ENCODE assay signal across 8 cellular contexts in genomic region chr2:161238559-161239415, GRCh38.
DNase-seq lines count a peak whose midpoint lies in the region; ATAC-seq and TF ChIP-seq lines count a peak whose summit lies in the region.

No MANE protein-coding gene starts in this region.

- in situ Hi-C loops in brain microvascular endothelial cell (cut with HindIII; ENCODE audit: low pct_ligation_motif_present, low sequenced_read_pairs) = no loop called here

- H3K36me3 ChIP-seq in brain microvascular endothelial cell (replicated peaks) (no peaks in the 10 kb centered on the region), rectal smooth muscle tissue (ENCODE audit: control insufficient read depth, insufficient read depth, low read length) (no peaks in the 10 kb centered on the region)

- no peak for TF ChIP-seq CTCF in CD4-positive, alpha-beta T cell (IDR thresholded peaks at IDR 0.05)
- no peak for TF ChIP-seq CTCF in brain microvascular endothelial cell (IDR thresholded peaks at IDR 0.05; ENCODE audit: low read depth, low read length, missing control alignments)

- peak; percentile 75 for ATAC-seq in CD4-positive, alpha-beta T cell (ENCODE audit: poor library complexity)
- ATAC-seq in GM19397 (IDR thresholded peaks at IDR 0.05; ENCODE audit: unreplicated experiment) (peak; percentile 44), HG03565 (IDR thresholded peaks at IDR 0.05; ENCODE audit: unreplicated experiment) (no peak)

- H3K36me3 Mint-ChIP-seq in CD4-positive, alpha-beta T cell (ENCODE audit: low read depth) = peaks cover 4% of the 10 kb centered on the region

- H3K4me3 Mint-ChIP-seq in CD4-positive, alpha-beta T cell = peak overlapping the region; percentile 90

- H3K4me1 ChIP-seq in rectal smooth muscle tissue (ENCODE audit: control insufficient read depth, insufficient read depth, low read length) = no peaks in the 10 kb centered on the region

- DNase-seq in CD4-positive, alpha-beta T cell = peak; percentile 40 to 67 (median 54)
- peak; percentile 51 for DNase-seq in HuH-7 (ENCODE audit: low spot score)
- peak; percentile 14 for DNase-seq in UCSD-AML1 (lab: John Stamatoyannopoulos, UW; ENCODE audit: unreplicated experiment)
- DNase-seq in brain microvascular endothelial cell = no peak

- CTCF ChIA-PET in CD4-positive, alpha-beta T cell (lab: Charles Lee) = interaction anchor here (1.0 to 1.2 kb wide), 2 partner anchors 12 to 63 kb away, joined by 3 to 4 read pairs; no protein-coding TSS in a partner anchor

- H3K27ac Mint-ChIP-seq in CD4-positive, alpha-beta T cell = peak overlapping the region; percentile 70

- no peak overlapping the region for H3K9ac ChIP-seq in rectal smooth muscle tissue (ENCODE audit: low read length)

- H3K4me3 ChIP-seq in brain microvascular endothelial cell (ENCODE audit: low read depth, low read length) (peak overlapping the region; percentile 53), iPS-11a (ENCODE audit: low read depth, low read length) (peak overlapping the region; percentile 59), rectal smooth muscle tissue (ENCODE audit: low read length) (peak overlapping the region; percentile 75)

- no peaks in the 10 kb centered on the region for H3K9me3 Mint-ChIP-seq in CD4-positive, alpha-beta T cell

- intact Hi-C loops in CD4-positive, alpha-beta T cell (cut with DNase I, micrococcal nuclease) = no loop called here

- POLR2A ChIA-PET in CD4-positive, alpha-beta T cell (lab: Charles Lee) = interaction anchor here (1.1 to 1.5 kb wide), 2 partner anchors 15 to 21 kb away, joined by 4 to 11 read pairs; no protein-coding TSS in a partner anchor

- no peaks in the 10 kb centered on the region for H3K27me3 Mint-ChIP-seq in CD4-positive, alpha-beta T cell

- H3K4me1 Mint-ChIP-seq in CD4-positive, alpha-beta T cell (ENCODE audit: low read depth) = peaks cover 61% of the 10 kb centered on the region

- no peak overlapping the region for H3K27ac ChIP-seq in CD4-positive, alpha-beta T cell (ENCODE audit: low read depth, low read length)
- H3K27ac ChIP-seq in brain microvascular endothelial cell (no peak overlapping the region), rectal smooth muscle tissue (ENCODE audit: low read depth, low read length) (peak overlapping the region; percentile 43)

- H3K9me3 ChIP-seq in CD4-positive, alpha-beta T cell (ENCODE audit: control insufficient read depth, low read length) = no peaks in the 10 kb centered on the region

- no peaks in the 10 kb centered on the region for H3K27me3 ChIP-seq in CD4-positive, alpha-beta T cell (ENCODE audit: control insufficient read depth, insufficient read depth, low read length)
- H3K27me3 ChIP-seq in brain microvascular endothelial cell (replicated peaks) (no peaks in the 10 kb centered on the region), rectal smooth muscle tissue (ENCODE audit: control insufficient read depth, insufficient read depth, low read length) (no peaks in the 10 kb centered on the region)
